In the genomic region with DNA sequence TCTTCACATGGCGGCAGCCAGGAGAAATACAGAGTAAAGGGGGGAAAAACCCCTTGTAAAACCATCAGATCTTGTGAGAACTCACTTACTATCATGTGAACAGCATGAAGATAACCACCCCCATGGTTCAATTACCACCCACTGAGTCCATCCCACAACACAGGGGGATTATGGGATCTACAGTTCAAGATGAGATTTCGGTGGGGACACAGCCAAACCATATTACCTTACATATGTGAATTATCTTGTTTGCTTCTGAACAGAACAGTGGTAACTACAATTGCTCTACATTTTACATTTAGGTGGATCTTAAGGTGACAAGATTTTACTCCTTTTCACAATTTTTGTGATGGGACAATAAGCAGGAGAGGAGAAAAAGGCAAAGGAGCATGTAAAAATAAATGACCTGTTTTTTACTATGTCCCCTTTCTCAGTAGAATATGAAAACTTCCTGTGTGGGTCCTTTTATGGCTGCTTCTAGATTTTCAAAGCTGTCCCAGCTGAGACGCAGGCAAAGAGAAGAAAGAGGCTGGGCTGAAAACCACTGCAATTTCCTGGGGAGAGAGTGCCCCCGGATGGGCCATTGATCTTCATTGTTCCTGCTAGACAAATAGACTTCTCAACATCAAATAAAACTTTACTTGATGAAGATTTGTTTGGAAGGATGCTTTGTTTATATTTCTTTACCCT, we compare ENCODE assay signal across 10 cellular contexts. TPM values are rescaled to one million over a fixed set of nuclear protein-coding genes. Genes with fewer than 3 reads are reported as not detected.
DNase-seq lines count a peak whose midpoint lies in the region; ATAC-seq and TF ChIP-seq lines count a peak whose summit lies in the region.
"Had no signal": no experiment of that assay in that cellular context is flagged by ENCODE, and none has a peak within 500 bp of the region (broad histone marks: within the 10 kb centered on the region; RNA-seq: fewer than 3 reads in every experiment).

No MANE protein-coding gene starts in this region.

- H3K4me1 ChIP-seq in GM23248 (ENCODE audit: insufficient read depth): no peaks in the 10 kb centered on the region

- peaks cover 7% of the 10 kb centered on the region for H3K36me3 Mint-ChIP-seq in endothelial cell (ENCODE audit: low read depth, unreplicated experiment)

- H3K9me3 ChIP-seq in GM23248 (ENCODE audit: low read depth): no peaks in the 10 kb centered on the region

- H3K9me2 ChIP-seq in GM23248 (ENCODE audit: insufficient read depth): no peaks in the 10 kb centered on the region

- H3K9ac ChIP-seq in GM23248: no peak overlapping the region

- WGBS in GM23248 (ENCODE audit: low coverage in 1 of 2, low lambda C conversion rate in 2 of 2, missing lambda C conversion rate in 2 of 2), 2 experiments: 45 to 50% methylated on average over 4 of the region's 4 CpGs

- no peak overlapping the region for H2AFZ ChIP-seq in GM23248

- ATAC-seq in HG03354 (IDR thresholded peaks at IDR 0.05; ENCODE audit: poor library complexity, severe bottlenecking, unreplicated experiment): no peak
- no peak for ATAC-seq in HG02970 (IDR thresholded peaks at IDR 0.05; ENCODE audit: low FRiP score, unreplicated experiment)

- H3K27me3 ChIP-seq in GM23248 (replicated peaks; ENCODE audit: insufficient read depth): no peaks in the 10 kb centered on the region; the same call in 1 of the 2 replicates

- peak; percentile 58 for TF ChIP-seq CTCF in VCaP (conservative IDR thresholded peaks at IDR 0.05)
- no peak for TF ChIP-seq CTCF in endothelial cell (IDR thresholded peaks at IDR 0.05; ENCODE audit: unreplicated experiment)

- H3K4me3 Mint-ChIP-seq in endothelial cell (ENCODE audit: unreplicated experiment): no peak overlapping the region
- H3K4me3 Mint-ChIP-seq: stimulated activated naive CD8-positive, alpha-beta T cell treated with anti-CD3 and anti-CD28 coated beads, Interleukin-15, Interleukin-2, amounts not matched to agents 100 ng/mL and 50 ng/mL, for 24 hours had no signal

- DNase-seq in GM23248 (peak; percentile 19), endothelial cell (ENCODE audit: low spot score) (no peak), NCI-H524 treated with DMSO at 0.1 percent for 48 hours (lab: John Stamatoyannopoulos, UW) (no peak), dedifferentiated amniotic fluid mesenchymal stem cell (ENCODE audit: extremely low spot score) (no peak)
- DNase-seq in stimulated activated CD4-positive, alpha-beta T cell treated with anti-CD3 and anti-CD28 coated beads, Interleukin-4, amount 100 ng/mL, for 24 hours: peak; percentile 28
- DNase-seq: T1000 had no signal

- peak overlapping the region; percentile 74 for H3K27ac Mint-ChIP-seq in endothelial cell (ENCODE audit: unreplicated experiment)
- H3K27ac Mint-ChIP-seq: stimulated activated naive CD8-positive, alpha-beta T cell treated with anti-CD3 and anti-CD28 coated beads, Interleukin-15, Interleukin-2, amounts not matched to agents 100 ng/mL and 50 ng/mL, for 24 hours had no signal

- no peak overlapping the region for H3K4me3 ChIP-seq in GM23248

- H3K27me3 Mint-ChIP-seq in endothelial cell (ENCODE audit: unreplicated experiment): no peaks in the 10 kb centered on the region
- H3K27me3 Mint-ChIP-seq: stimulated activated naive CD8-positive, alpha-beta T cell treated with anti-CD3 and anti-CD28 coated beads, Interleukin-15, Interleukin-2, amounts not matched to agents 100 ng/mL and 50 ng/mL, for 24 hours had no signal

- H3K36me3 ChIP-seq in GM23248 (ENCODE audit: low read depth): no peaks in the 10 kb centered on the region

- H4K20me1 ChIP-seq in GM23248 (ENCODE audit: insufficient read depth): no peaks in the 10 kb centered on the region

- H3K9me3 Mint-ChIP-seq in endothelial cell (ENCODE audit: unreplicated experiment): no peaks in the 10 kb centered on the region

- no peaks in the 10 kb centered on the region for H3F3A ChIP-seq in GM23248 (ENCODE audit: insufficient read depth)

- H3K4me1 Mint-ChIP-seq in endothelial cell (ENCODE audit: unreplicated experiment): peaks cover 15% of the 10 kb centered on the region

- H3K79me2 ChIP-seq in GM23248 (ENCODE audit: insufficient read depth): no peaks in the 10 kb centered on the region

- H3K27ac ChIP-seq in GM23248 (no peak overlapping the region), VCaP (peak overlapping the region; percentile 82)

- in situ Hi-C loops in GM23248 (cut with MboI): loop anchor here (10.0 to 25.0 kb wide), 2 partner anchors 176 to 318 kb away; a partner anchor contains a TSS

- no peak overlapping the region for H3K4me2 ChIP-seq in GM23248 (ENCODE audit: unreplicated experiment)

RNA-seq across cellular contexts. Expression of a gene that starts 45.9 kb away (rescaled TPM):
- 17.9 and 20.9 TPM in 2 replicates for total RNA-seq in GM23248 (2014; rRNA removed; shearing (Covaris generic))
- 11.2 and 12.5 TPM in 2 replicates for polyA plus RNA-seq in GM23248 (2016; fragmentation: Nextera tagmentation; extraction: Ambion mirVana)
- total RNA-seq in endothelial cell (ENCODE audit: unreplicated experiment): 16.6 TPM

Comparison
In these comparisons a context has a peak if more than half of its experiments do, and no peak if none do; other contexts are left out.
1. DNase-seq: peak in GM23248 (single experiment) and stimulated activated CD4-positive, alpha-beta T cell treated with anti-CD3 and anti-CD28 coated beads, Interleukin-4, amount 100 ng/mL, for 24 hours (single experiment); none in endothelial cell (single experiment), NCI-H524 treated with DMSO at 0.1 percent for 48 hours (single experiment) and dedifferentiated amniotic fluid mesenchymal stem cell (single experiment).